Comparison of ENCODE assay signal across 12 cellular contexts in the genomic region with DNA sequence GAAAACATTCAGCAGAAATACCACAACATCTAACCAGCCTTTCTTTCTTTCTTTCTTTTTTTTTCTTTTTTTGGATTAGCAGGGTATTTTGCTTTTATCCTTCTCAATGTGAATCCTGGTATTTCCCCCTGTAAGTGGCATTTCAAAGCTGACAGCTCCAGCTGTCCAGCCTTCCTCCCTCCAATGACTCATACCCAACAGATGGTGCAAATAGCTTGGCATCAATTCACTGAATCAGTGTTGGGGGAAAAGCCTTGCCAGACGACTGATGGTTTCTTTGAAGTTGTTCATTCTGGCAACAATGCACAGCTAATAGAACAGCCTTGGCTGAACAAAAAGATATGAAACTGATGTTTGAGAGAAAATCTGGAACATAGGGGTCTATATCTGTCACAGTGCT.
DNase-seq lines count a peak whose midpoint lies in the region; ATAC-seq and TF ChIP-seq lines count a peak whose summit lies in the region.
"Had no signal": no experiment of that assay in that cellular context is flagged by ENCODE, and none has a peak within 500 bp of the region (broad histone marks: within the 10 kb centered on the region; RNA-seq: fewer than 3 reads in every experiment).

No MANE protein-coding gene starts in this region.

- H3K23ac ChIP-seq in mesendoderm (ENCODE audit: low read length): no peak overlapping the region

- H2BK15ac ChIP-seq in mesendoderm (replicated peaks; ENCODE audit: low read depth): no peak overlapping the region

- H3K27ac Mint-ChIP-seq in brain: peak overlapping the region in 4 of 5 experiments; percentile 70 to 89 (median 86)

- H3K4me2 ChIP-seq in mesendoderm (ENCODE audit: low read length): no peak overlapping the region

- no peak overlapping the region for H3K18ac ChIP-seq in mesendoderm (ENCODE audit: low read length)

- H3K4me3 ChIP-seq in mesendoderm (ENCODE audit: low read length): no peak overlapping the region
- H3K4me3 ChIP-seq: upper lobe of right lung had no signal

- no peak for TF ChIP-seq CTCF in brain (conservative IDR thresholded peaks at IDR 0.05)

- H3K4me1 ChIP-seq in mesendoderm (ENCODE audit: control insufficient read depth, low read depth, low read length): no peaks in the 10 kb centered on the region
- H3K4me1 ChIP-seq: upper lobe of right lung had no signal

- no peaks in the 10 kb centered on the region for H3K27me3 Mint-ChIP-seq in brain

- H3K9me3 Mint-ChIP-seq in brain: peaks cover 0 to 3% (median 0%) of the 10 kb centered on the region in 5 experiments

- H2AK5ac ChIP-seq in mesendoderm (ENCODE audit: low read length): no peak overlapping the region

- no peaks in the 10 kb centered on the region for H3K36me3 ChIP-seq in mesendoderm (ENCODE audit: control insufficient read depth, insufficient read depth, low read length)
- H3K36me3 ChIP-seq: upper lobe of right lung had no signal

- H3K4ac ChIP-seq in mesendoderm (ENCODE audit: low read depth, low read length): no peak overlapping the region

- WGBS in mesendoderm (ENCODE audit: extremely low coverage, insufficient coverage, low lambda C conversion rate): no CpG with 5 or more reads among the region's 1 CpG

- no peak overlapping the region for H3K56ac ChIP-seq in mesendoderm (ENCODE audit: low read length)

- H3K79me1 ChIP-seq in mesendoderm (ENCODE audit: low read length): no peaks in the 10 kb centered on the region

- no peak overlapping the region for H2BK5ac ChIP-seq in mesendoderm (ENCODE audit: low read length)

- no peak overlapping the region for H2BK120ac ChIP-seq in mesendoderm (ENCODE audit: low read depth, low read length)

- H3K27ac ChIP-seq in mesendoderm (ENCODE audit: low read depth, low read length): no peak overlapping the region
- H3K27ac ChIP-seq: upper lobe of right lung had no signal

- DNase-seq in Ammon's horn (ENCODE audit: low spot score): peak; percentile 77
- peak; percentile 74 for DNase-seq in NCI-H2171 (lab: John Stamatoyannopoulos, UW)
- DNase-seq in mesendoderm: peak; percentile 26
- no peak for DNase-seq in activated effector memory CD4-positive, alpha-beta T cell treated with anti-CD3 and anti-CD28 coated beads, Interleukin-2, amount 50 U/mL, for 16 hours
- DNase-seq: GF-D8, OCI-M1, T-helper 9 cell, upper lobe of right lung had no signal

- H3K4me3 Mint-ChIP-seq in brain: peak overlapping the region in 2 of 5 experiments; percentile 21 to 67

- H3K36me3 Mint-ChIP-seq in brain: no peaks in the 10 kb centered on the region

- H4K5ac ChIP-seq in mesendoderm (ENCODE audit: low read length): no peak overlapping the region

- ATAC-seq in GM18870 (IDR thresholded peaks at IDR 0.05; ENCODE audit: unreplicated experiment) (no peak), HG03432 (IDR thresholded peaks at IDR 0.05; ENCODE audit: unreplicated experiment) (no peak), GM21528 (IDR thresholded peaks at IDR 0.05; ENCODE audit: low FRiP score, unreplicated experiment) (no peak)
- ATAC-seq: upper lobe of right lung had no signal

- H3K4me1 Mint-ChIP-seq in brain: peaks cover 35% of the 10 kb centered on the region

- no peak overlapping the region for H4K8ac ChIP-seq in mesendoderm (ENCODE audit: low read depth, low read length)

- no peaks in the 10 kb centered on the region for H3K27me3 ChIP-seq in mesendoderm (ENCODE audit: insufficient read depth, low read length, poor library complexity)
- H3K27me3 ChIP-seq: upper lobe of right lung had no signal

- no peaks in the 10 kb centered on the region for H3K79me2 ChIP-seq in mesendoderm (ENCODE audit: control insufficient read depth, insufficient read depth, low read length)

- H3K9ac ChIP-seq in mesendoderm (ENCODE audit: low read length): no peak overlapping the region
